17 cellular contexts compared by ENCODE assay signal in the genomic region with DNA sequence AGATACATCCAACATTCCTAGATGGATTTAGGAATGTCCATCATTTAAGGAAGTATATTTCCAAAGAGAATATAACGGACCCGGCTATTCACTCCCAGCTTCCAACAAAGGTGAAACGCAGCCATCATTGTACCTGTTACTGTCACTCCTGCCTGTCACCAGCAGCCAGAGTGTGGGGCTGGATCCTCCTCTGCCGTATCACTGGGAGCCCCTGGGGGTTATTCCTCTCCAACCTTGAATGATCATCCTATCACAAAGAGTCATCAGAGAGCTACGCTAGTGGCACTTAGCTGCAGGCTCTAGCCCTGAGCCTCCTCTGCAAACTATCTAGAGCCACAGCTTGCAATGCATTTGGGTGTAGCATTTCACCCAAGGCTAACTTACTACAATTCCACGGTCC.
DNase-seq lines count a peak whose midpoint lies in the region; ATAC-seq and TF ChIP-seq lines count a peak whose summit lies in the region.
"Had no signal": no experiment of that assay in that cellular context is flagged by ENCODE, and none has a peak within 500 bp of the region (broad histone marks: within the 10 kb centered on the region; RNA-seq: fewer than 3 reads in every experiment).

No MANE protein-coding gene starts in this region.

- TF ChIP-seq CTCF in uterus (IDR thresholded peaks at IDR 0.05): no peak

- no peak overlapping the region for H3K9ac ChIP-seq in iPS-18a (ENCODE audit: low read length)

- ATAC-seq in GM18909 (IDR thresholded peaks at IDR 0.05; ENCODE audit: poor library complexity, unreplicated experiment): no peak
- ATAC-seq in GM21737 (IDR thresholded peaks at IDR 0.05; ENCODE audit: unreplicated experiment): no peak
- ATAC-seq: stimulated activated naive CD8-positive, alpha-beta T cell treated with anti-CD3 and anti-CD28 coated beads, Interleukin-15, Interleukin-2, amounts not matched to agents 100 U/mL and 50 U/mL, for 24 hours had no signal

- H3K4me1 ChIP-seq in iPS-18a (ENCODE audit: control insufficient read depth, low read depth, low read length) (peaks cover 38% of the 10 kb centered on the region), uterus (no peaks in the 10 kb centered on the region)
- H3K4me1 ChIP-seq: pancreas had no signal

- peak; percentile 16 for DNase-seq in DMS 273 (lab: John Stamatoyannopoulos, UW; ENCODE audit: unreplicated experiment)
- no peak for DNase-seq in DMS 273 treated with DMSO at 0.1 percent for 48 hours (lab: John Stamatoyannopoulos, UW)
- peak; percentile 37 for DNase-seq in NCI-H69 (lab: John Stamatoyannopoulos, UW)
- peak; percentile 36 for DNase-seq in retina
- DNase-seq in uterus: no peak
- DNase-seq: 8988T; activated CD4-positive, alpha-beta T cell treated with anti-CD3 and anti-CD28 coated beads, Interleukin-2, amount 50 U/mL, for 48 hours; activated naive CD4-positive, alpha-beta T cell; central memory CD4-positive, alpha-beta T cell; esophagus squamous epithelium; immature natural killer cell had no signal

- H3K9me3 ChIP-seq in iPS-18a (ENCODE audit: control insufficient read depth, low read depth, low read length) (no peaks in the 10 kb centered on the region), uterus (no peaks in the 10 kb centered on the region)
- H3K9me3 ChIP-seq: esophagus squamous epithelium, pancreas, upper lobe of left lung had no signal

- H3K27me3 ChIP-seq in iPS-18a (ENCODE audit: control insufficient read depth, insufficient read depth, low read length): peaks cover 7% of the 10 kb centered on the region
- H3K27me3 ChIP-seq in uterus: no peaks in the 10 kb centered on the region
- H3K27me3 ChIP-seq: esophagus squamous epithelium, pancreas, upper lobe of left lung had no signal

- H3K36me3 ChIP-seq in iPS-18a (ENCODE audit: control insufficient read depth, low read depth, low read length): no peaks in the 10 kb centered on the region
- no peaks in the 10 kb centered on the region for H3K36me3 ChIP-seq in uterus
- H3K36me3 ChIP-seq: esophagus squamous epithelium, pancreas, upper lobe of left lung had no signal

- no peak overlapping the region for H3K27ac ChIP-seq in iPS-18a (ENCODE audit: low read length)
- H3K27ac ChIP-seq in uterus: no peak overlapping the region

- intact Hi-C loops in uterus (cut with DNase I; ENCODE audit: low total_unique reads): no loop called here

- no peak for TF ChIP-seq POLR2A in uterus (IDR thresholded peaks at IDR 0.05)

- H3K4me3 ChIP-seq in iPS-18a (ENCODE audit: low read length): peak overlapping the region; percentile 73
- H3K4me3 ChIP-seq in uterus: no peak overlapping the region

Comparison
In these comparisons a context has a peak if more than half of its experiments do, and no peak if none do; other contexts are left out.
1. DNase-seq: peak in DMS 273 (single experiment), NCI-H69 (single experiment) and retina (single experiment); none in DMS 273 treated with DMSO at 0.1 percent for 48 hours (single experiment) and uterus (0 of 2).